Comparison of ENCODE assay signal across 7 cellular contexts in genomic region chr1:234771642-234772344, GRCh38.
DNase-seq lines count a peak whose midpoint lies in the region; ATAC-seq, FAIRE-seq and TF ChIP-seq lines count a peak whose summit lies in the region.

No MANE protein-coding gene starts in this region.

- CTCF ChIA-PET in GM12878 (lab: Yijun Ruan, JAX): interaction anchor here (0.6 to 3.5 kb wide), 19 partner anchors 9 to 383 kb away, joined by 3 to 21 read pairs (median 3); no protein-coding TSS in a partner anchor

- H4K20me1 ChIP-seq in GM23338 (replicated peaks; ENCODE audit: insufficient read depth) (no peaks in the 10 kb centered on the region), GM12878 (ENCODE audit: control insufficient read depth, insufficient read depth) (no peaks in the 10 kb centered on the region; the same call in 1 of the 2 replicates)

- H3K9me3 Mint-ChIP-seq in GM23338 (peaks cover 3% of the 10 kb centered on the region; the same call in 2 of the 3 replicates), progenitor cell of endocrine pancreas (ENCODE audit: low read depth) (no peaks in the 10 kb centered on the region)

- DNase-seq in GM23338 (ENCODE audit: low spot score) (no peak), NCI-H2107 treated with DMSO at 0.1 percent for 48 hours (lab: John Stamatoyannopoulos, UW; ENCODE audit: unreplicated experiment) (peak; percentile 96), GM12878 (ENCODE audit: low read depth, low spot score) (no peak), progenitor cell of endocrine pancreas (ENCODE audit: low spot score, unreplicated experiment) (no peak), amygdala (lab: John Stamatoyannopoulos, UW) (no peak), kidney glomerular epithelial cell (lab: John Stamatoyannopoulos, UW) (no peak)

- H3K27me3 Mint-ChIP-seq in GM23338 (ENCODE audit: insufficient read depth, low read depth, poor library complexity) (peaks cover 12% of the 10 kb centered on the region), progenitor cell of endocrine pancreas (no peaks in the 10 kb centered on the region)

- H3K36me3 ChIP-seq in GM23338 (ENCODE audit: insufficient read depth) (no peaks in the 10 kb centered on the region), GM12878 (ENCODE audit: control insufficient read depth in 2 of 2, insufficient read depth in 2 of 2, low read length in 1 of 2) (no peaks in the 10 kb centered on the region)

- TF ChIP-seq CTCF in GM23338 (conservative IDR thresholded peaks at IDR 0.05; ENCODE audit: low read depth in 2 of 2) (no peak), GM12878 (IDR thresholded peaks at IDR 0.05 in 2 of 3, conservative IDR thresholded peaks at IDR 0.05 in 1 of 3; ENCODE audit: control insufficient read depth in 2 of 3, extremely low read depth in 1 of 3, insufficient read depth in 1 of 3, low read depth in 3 of 3, low read length in 3 of 3) (no peak), progenitor cell of endocrine pancreas (IDR thresholded peaks at IDR 0.05; ENCODE audit: unreplicated experiment) (no peak)

- POLR2A ChIA-PET in GM12878 (lab: Charles Lee): interaction anchor here (0.6 to 2.7 kb wide), 21 partner anchors 22 to 1226 kb away, joined by 3 to 36 read pairs (median 6); no protein-coding TSS in a partner anchor

- peaks cover 17% of the 10 kb centered on the region for H3K4me1 ChIP-seq in GM23338 (ENCODE audit: insufficient read depth)
- H3K4me1 ChIP-seq in GM12878 (ENCODE audit: control insufficient read depth, insufficient read depth, low read length): peaks cover 37% of the 10 kb centered on the region

- in situ Hi-C loops in GM12878 (cut with MboI): no loop called here

- WGBS in GM12878 (ENCODE audit: insufficient coverage, insufficient replicate concordance, low lambda C conversion rate, missing lambda C conversion rate): 9% methylated on average over 10 of the region's 10 CpGs

- H3K4me3 Mint-ChIP-seq in GM23338 (no peak overlapping the region), progenitor cell of endocrine pancreas (ENCODE audit: low read depth) (no peak overlapping the region)

- TSS peak; percentile 97 for BruUV-seq in GM12878 (replicated peaks; lab: Mats Ljungman, UMichigan)

- H3K9me3 ChIP-seq in GM12878 (replicated peaks; ENCODE audit: control insufficient read depth, insufficient read depth, low read length): no peaks in the 10 kb centered on the region; the same call in 1 of the 3 replicates

- H2AFZ ChIP-seq in GM23338 (peak overlapping the region; percentile 88), GM12878 (ENCODE audit: control insufficient read depth, low read depth, low read length) (no peak overlapping the region)

- intact Hi-C loops in GM12878 (cut with micrococcal nuclease; ENCODE audit: unreplicated experiment): loop anchor here (1.0 to 2.0 kb wide), 10 partner anchors 40 to 303 kb away; no protein-coding TSS in a partner anchor

- H3K9me2 ChIP-seq in GM23338 (ENCODE audit: insufficient read depth): peaks cover 10% of the 10 kb centered on the region

- H3K27ac Mint-ChIP-seq in GM23338 (0 out of 2 replicates have a peak overlapping the region, but pooled peaks have one; percentile 11), progenitor cell of endocrine pancreas (peak overlapping the region; percentile 84)

- 0 out of 2 replicates have a peak, but pooled peaks cover under 1% of the 10 kb centered on the region for H3K27me3 ChIP-seq in GM23338 (ENCODE audit: insufficient read depth)
- H3K27me3 ChIP-seq in GM12878 (replicated peaks in 1 of 2; ENCODE audit: control insufficient read depth in 2 of 2, insufficient read depth in 2 of 2, low read length in 1 of 2): peaks cover 3 to 5% of the 10 kb centered on the region in 2 experiments; a peak in 2 of 4 replicates

- H3F3A ChIP-seq in GM23338 (replicated peaks; ENCODE audit: low read depth): peaks cover 4% of the 10 kb centered on the region

- H3K27ac ChIP-seq in GM23338 (ENCODE audit: low read depth): 0 out of 2 replicates have a peak overlapping the region, but pooled peaks have one; percentile 3
- H3K27ac ChIP-seq in GM12878 (ENCODE audit: control insufficient read depth, insufficient read depth): peak overlapping the region; percentile 89

- H3K4me2 ChIP-seq in GM23338: peak overlapping the region; percentile 60
- H3K4me2 ChIP-seq in GM12878 (ENCODE audit: control insufficient read depth, insufficient read depth): peak overlapping the region; percentile 46

- RAD21 ChIA-PET in GM12878 (lab: Charles Lee; ENCODE audit: unreplicated experiment): interaction anchor here (0.5 to 13.1 kb wide), 33 partner anchors 18 to 349 kb away, joined by 3 to 155 read pairs (median 5); partner anchors contain the start of gene IRF2BP2

- peaks cover 26% of the 10 kb centered on the region for H3K4me1 Mint-ChIP-seq in GM23338
- H3K4me1 Mint-ChIP-seq in progenitor cell of endocrine pancreas (ENCODE audit: low read depth): peaks cover 27% of the 10 kb centered on the region

- no peak for TF ChIP-seq POLR2A in GM12878 (IDR thresholded peaks at IDR 0.05; ENCODE audit: low read depth, low read length)

- peak overlapping the region; percentile 58 for H3K9ac ChIP-seq in GM12878 (ENCODE audit: control insufficient read depth, insufficient read depth, low read length)

- H3K36me3 Mint-ChIP-seq in GM23338 (ENCODE audit: low read depth) (no peaks in the 10 kb centered on the region; the same call in 2 of the 3 replicates), progenitor cell of endocrine pancreas (ENCODE audit: insufficient read depth) (no peaks in the 10 kb centered on the region)

- peak; percentile 19; the same call in 2 of the 3 replicates for ATAC-seq in GM23338
- ATAC-seq in GM12878: peak; percentile 12
- no peak for ATAC-seq in GM18519 (IDR thresholded peaks at IDR 0.05; ENCODE audit: low FRiP score, unreplicated experiment)

- no peak for FAIRE-seq in GM12878 (lab: Jason Lieb, UNC)

- SMC1A ChIA-PET in GM12878 (lab: Charles Lee; ENCODE audit: uncharacterized antibody, unreplicated experiment): interaction anchor here (0.6 to 10.1 kb wide), 42 partner anchors 9 to 308 kb away, joined by 3 to 143 read pairs (median 4); partner anchors contain the start of gene IRF2BP2

- H3K4me3 ChIP-seq in GM23338 (no peak overlapping the region), GM12878 (peak overlapping the region; percentile 4; the same call in 1 of the 2 replicates)

- H3K79me2 ChIP-seq in GM23338 (replicated peaks; ENCODE audit: insufficient read depth) (no peaks in the 10 kb centered on the region), GM12878 (ENCODE audit: control insufficient read depth, insufficient read depth, low read length) (no peaks in the 10 kb centered on the region)

- TF ChIP-seq EP300 in GM12878 (IDR thresholded peaks at IDR 0.05; ENCODE audit: borderline replicate concordance in 1 of 2, control insufficient read depth in 1 of 2, low read depth in 2 of 2, low read length in 2 of 2): no peak

- TF ChIP-seq RAD21 in GM12878 (IDR thresholded peaks at IDR 0.05; ENCODE audit: insufficient read depth, low read depth, low read length): no peak

TF ChIP-seq in GM23338, 12 proteins besides CTCF, POLR2A, EP300 and RAD21 (continues in another document):
- TF ChIP-seq CREB1 (CRISPR knock-in tag; IDR thresholded peaks at IDR 0.05; ENCODE audit: low read depth): no peak
- TF ChIP-seq ZNF114 (CRISPR knock-in tag; IDR thresholded peaks at IDR 0.05): no peak
- no peak for TF ChIP-seq EZH2phosphoT487 (IDR thresholded peaks at IDR 0.05; ENCODE audit: unreplicated experiment)
- TF ChIP-seq EZH2 (IDR thresholded peaks at IDR 0.05; ENCODE audit: low read depth, unreplicated experiment): no peak
- TF ChIP-seq POLR2AphosphoS5 (IDR thresholded peaks at IDR 0.05; ENCODE audit: low read depth): no peak
- TF ChIP-seq, protein P1, sequence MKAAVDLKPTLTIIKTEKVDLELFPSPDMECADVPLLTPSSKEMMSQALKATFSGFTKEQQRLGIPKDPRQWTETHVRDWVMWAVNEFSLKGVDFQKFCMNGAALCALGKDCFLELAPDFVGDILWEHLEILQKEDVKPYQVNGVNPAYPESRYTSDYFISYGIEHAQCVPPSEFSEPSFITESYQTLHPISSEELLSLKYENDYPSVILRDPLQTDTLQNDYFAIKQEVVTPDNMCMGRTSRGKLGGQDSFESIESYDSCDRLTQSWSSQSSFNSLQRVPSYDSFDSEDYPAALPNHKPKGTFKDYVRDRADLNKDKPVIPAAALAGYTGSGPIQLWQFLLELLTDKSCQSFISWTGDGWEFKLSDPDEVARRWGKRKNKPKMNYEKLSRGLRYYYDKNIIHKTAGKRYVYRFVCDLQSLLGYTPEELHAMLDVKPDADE (IDR thresholded peaks at IDR 0.05): no peak
- TF ChIP-seq STAT1 (IDR thresholded peaks at IDR 0.05; ENCODE audit: unreplicated experiment): no peak
- no peak for TF ChIP-seq NANOG (IDR thresholded peaks at IDR 0.05; ENCODE audit: borderline replicate concordance)

TF ChIP-seq in GM12878, 131 proteins besides CTCF, POLR2A, EP300 and RAD21 (continues in another document):
- TF ChIP-seq ZBTB40 (IDR thresholded peaks at IDR 0.05; ENCODE audit: borderline replicate concordance) (0 out of 2 replicates have a peak, but pooled peaks have one; percentile 14), SPI1 (IDR thresholded peaks at IDR 0.05; ENCODE audit: borderline replicate concordance, insufficient read depth, low read depth, low read length) (peak; percentile 54; the same call in 1 of the 2 replicates)
